8 cellular contexts compared by ENCODE assay signal in genomic region chr6:26249709-26249958, GRCh38.
DNase-seq lines count a peak whose midpoint lies in the region; ATAC-seq and TF ChIP-seq lines count a peak whose summit lies in the region.

No MANE protein-coding gene starts in this region.

- 0 to 1% methylated on average over 13 of the region's 13 CpGs for WGBS in lower leg skin, 2 donors
- 0 to 1% methylated on average over 13 of the region's 13 CpGs for WGBS in upper lobe of left lung, 2 donors

- H3K4me3 ChIP-seq in DND-41 (ENCODE audit: low read depth in 1 of 2, low read length in 2 of 2) = peak overlapping the region; percentile 52 to 67
- H3K4me3 ChIP-seq in Jurkat, Clone E6-1 (ENCODE audit: low read length) = peak overlapping the region; percentile 67
- peak overlapping the region; percentile 87 for H3K4me3 ChIP-seq in astrocyte of the spinal cord (ENCODE audit: low read depth, low read length)
- H3K4me3 ChIP-seq in lower leg skin (ENCODE audit: low read depth, poor library complexity, severe bottlenecking) = peak overlapping the region; percentile 23
- peak overlapping the region; percentile 3 to 59 (median 49) for H3K4me3 ChIP-seq in upper lobe of left lung

- H3K9me3 ChIP-seq in DND-41 (ENCODE audit: insufficient read depth, low read length, severe bottlenecking) (no peaks in the 10 kb centered on the region), upper lobe of left lung (no peaks in the 10 kb centered on the region)

- peaks cover 27% of the 10 kb centered on the region for H3K79me2 ChIP-seq in DND-41 (ENCODE audit: insufficient read depth, low read length)

- peaks cover 24% of the 10 kb centered on the region for H3K4me1 ChIP-seq in DND-41 (ENCODE audit: insufficient read depth, low read length)
- peaks cover 0 to 19% (median 6%) of the 10 kb centered on the region in 4 donors for H3K4me1 ChIP-seq in upper lobe of left lung

- peak overlapping the region; percentile 65 for H3K4me2 ChIP-seq in DND-41 (ENCODE audit: insufficient read depth, low read length)

- TF ChIP-seq EP300 in upper lobe of left lung (IDR thresholded peaks at IDR 0.05) = no peak

- peaks cover 7% of the 10 kb centered on the region; the same call in 1 of the 2 replicates for H3K36me3 ChIP-seq in DND-41 (ENCODE audit: insufficient read depth, low read length)
- H3K36me3 ChIP-seq in upper lobe of left lung = no peaks in the 10 kb centered on the region

- H3K27ac ChIP-seq in DND-41 (ENCODE audit: low read length) (peak overlapping the region; percentile 98), upper lobe of left lung (peak overlapping the region; percentile 72 to 90 (median 84))

- H2AFZ ChIP-seq in DND-41 (ENCODE audit: low read depth, low read length) = no peak overlapping the region; the same call in 1 of the 2 replicates

- TF ChIP-seq CTCF in DND-41 (IDR thresholded peaks at IDR 0.05; ENCODE audit: borderline replicate concordance, extremely low read depth, low read length, poor library complexity, severe bottlenecking) (peak; percentile 26), astrocyte of the spinal cord (IDR thresholded peaks at IDR 0.05; ENCODE audit: low read depth, low read length) (no peak), lower leg skin (IDR thresholded peaks at IDR 0.05) (no peak), upper lobe of left lung (IDR thresholded peaks at IDR 0.05) (no peak)

- ATAC-seq in DND-41 (ENCODE audit: insufficient read depth, low read depth) (peak; percentile 39), GM19463 (IDR thresholded peaks at IDR 0.05; ENCODE audit: unreplicated experiment) (peak; percentile 20), upper lobe of left lung (ENCODE audit: low FRiP score in 2 of 2) (peak; percentile 54 to 65)

- intact Hi-C loops in lower leg skin (cut with DNase I; ENCODE audit: low total_unique reads) = no loop called here

- in situ Hi-C loops in astrocyte of the spinal cord (cut with HindIII; ENCODE audit: low sequenced_read_pairs) (no loop called here), ACHN (cut with HindIII; ENCODE audit: low pct_ligation_motif_present, low pct_unique_long_range_greater_than_20kb, low sequenced_read_pairs) (no loop called here)

- peak overlapping the region; percentile 89 for H3K9ac ChIP-seq in DND-41 (ENCODE audit: low read depth, low read length)

- DNase-seq in DND-41 (no peak), astrocyte of the spinal cord (ENCODE audit: low read depth, low spot score) (peak; percentile 74), lower leg skin (ENCODE audit: low spot score in 2 of 2) (no peak), upper lobe of left lung (peak in 1 of 2 donors; percentile 54), ACHN (no peak), GOT3 (lab: John Stamatoyannopoulos, UW) (no peak)
- DNase-seq in Jurkat, Clone E6-1 (ENCODE audit: low read depth, low spot score) = no peak

- TF ChIP-seq POLR2A in lower leg skin (IDR thresholded peaks at IDR 0.05) = no peak
- TF ChIP-seq POLR2A in upper lobe of left lung (IDR thresholded peaks at IDR 0.05) = no peak

- H3K27me3 ChIP-seq in DND-41 (ENCODE audit: insufficient read depth, low read length, poor library complexity) (no peaks in the 10 kb centered on the region), upper lobe of left lung (peaks cover 0 to 8% (median 2%) of the 10 kb centered on the region in 4 donors)

- H4K20me1 ChIP-seq in DND-41 (ENCODE audit: insufficient read depth, low read length) = peaks cover 6% of the 10 kb centered on the region; the same call in 1 of the 2 replicates

Comparison
In these comparisons a context has a peak if more than half of its experiments do, and no peak if none do; other contexts are left out.
1. H3K4me3 ChIP-seq: peak in every context shown above with its lines; median percentile 87 in astrocyte of the spinal cord; 67 in Jurkat, Clone E6-1; 60 in DND-41; 49 in upper lobe of left lung; 23 in lower leg skin.